ENCODE assay signal across 21 cellular contexts in the genomic region with DNA sequence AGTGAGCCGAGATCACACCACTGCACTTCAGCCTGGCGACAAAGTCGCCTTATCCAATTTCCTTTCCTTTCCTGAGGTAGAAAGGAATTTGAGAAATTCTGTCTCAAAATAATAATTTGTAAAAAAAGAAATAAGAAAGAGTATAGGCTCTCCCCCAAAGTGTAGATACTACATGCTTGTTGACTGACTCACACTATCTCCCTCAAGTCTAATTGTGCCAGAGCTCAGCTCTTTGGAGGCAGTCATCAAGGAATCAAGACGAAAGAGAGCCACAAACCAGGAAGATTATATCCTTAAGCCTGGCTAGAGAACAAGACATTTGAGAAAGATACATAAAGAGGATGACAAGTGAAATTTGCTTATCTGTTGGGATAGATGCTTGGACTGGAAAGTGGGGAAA. TPM values are rescaled to one million over a fixed set of nuclear protein-coding genes. Genes with fewer than 3 reads are reported as not detected.
DNase-seq lines count a peak whose midpoint lies in the region; ATAC-seq, FAIRE-seq and TF ChIP-seq lines count a peak whose summit lies in the region.
"Had no signal": no experiment of that assay in that cellular context is flagged by ENCODE, and none has a peak within 500 bp of the region (broad histone marks: within the 10 kb centered on the region; RNA-seq: fewer than 3 reads in every experiment).

No MANE protein-coding gene starts in this region.

- H3K9me3 Mint-ChIP-seq in astrocyte (ENCODE audit: unreplicated experiment): no peaks in the 10 kb centered on the region
- no peaks in the 10 kb centered on the region for H3K9me3 Mint-ChIP-seq in activated T-cell treated with anti-CD3 and anti-CD28 coated beads, Interleukin-2, amount 50 U/mL, for 4 hours
- H3K9me3 Mint-ChIP-seq: CD8-positive, alpha-beta T cell had no signal

- H2AFZ ChIP-seq in astrocyte (ENCODE audit: low read depth, low read length): no peak overlapping the region
- H2AFZ ChIP-seq: PC-9 had no signal

- H3K79me2 ChIP-seq in astrocyte (ENCODE audit: insufficient read depth, low read length): peaks cover 10% of the 10 kb centered on the region

- peaks cover 10% of the 10 kb centered on the region for H3K4me1 ChIP-seq in astrocyte (ENCODE audit: insufficient read depth, low read length)

- peaks cover 3% of the 10 kb centered on the region for H3K27me3 Mint-ChIP-seq in astrocyte (ENCODE audit: low read depth, unreplicated experiment)
- peaks cover 3% of the 10 kb centered on the region for H3K27me3 Mint-ChIP-seq in activated T-cell treated with anti-CD3 and anti-CD28 coated beads, Interleukin-2, amount 50 U/mL, for 4 hours (ENCODE audit: low read depth)

- no peak overlapping the region for H3K4me3 Mint-ChIP-seq in astrocyte (ENCODE audit: unreplicated experiment)
- H3K4me3 Mint-ChIP-seq in activated T-cell treated with anti-CD3 and anti-CD28 coated beads, Interleukin-2, amount 50 U/mL, for 4 hours: no peak overlapping the region
- H3K4me3 Mint-ChIP-seq: CD8-positive, alpha-beta T cell had no signal

- H3K36me3 ChIP-seq in astrocyte (ENCODE audit: insufficient read depth, low read length): no peaks in the 10 kb centered on the region
- H3K36me3 ChIP-seq: BLaER1 treated with 17β-estradiol and CSF1 and Interleukin-3, amounts not matched to agents 10 nM and 100 nM had no signal

- TF ChIP-seq CTCF in astrocyte (IDR thresholded peaks at IDR 0.05; ENCODE audit: insufficient read depth, low read depth, low read length) (no peak), D721Med (IDR thresholded peaks at IDR 0.05; ENCODE audit: insufficient read depth, missing control alignments) (no peak)

- H3K4me3 ChIP-seq in astrocyte (ENCODE audit: insufficient read depth, low read depth, low read length): no peak overlapping the region
- H3K4me3 ChIP-seq: BLaER1 treated with 17β-estradiol and CSF1 and Interleukin-3, amounts not matched to agents 10 nM and 100 nM; PC-9 had no signal

- H4K20me1 ChIP-seq in astrocyte (ENCODE audit: insufficient read depth, low read length): no peaks in the 10 kb centered on the region
- H4K20me1 ChIP-seq: BLaER1 treated with 17β-estradiol and CSF1 and Interleukin-3, amounts not matched to agents 10 nM and 100 nM had no signal

- H3K9ac ChIP-seq in astrocyte (ENCODE audit: low read length): no peak overlapping the region
- H3K9ac ChIP-seq: BLaER1 treated with 17β-estradiol and CSF1 and Interleukin-3, amounts not matched to agents 10 nM and 100 nM had no signal

- no peak for ATAC-seq in activated T-cell treated with anti-CD3 and anti-CD28 coated beads, Interleukin-2, amount 50 U/mL, for 4 hours
- ATAC-seq in GM21528 (IDR thresholded peaks at IDR 0.05; ENCODE audit: low FRiP score, unreplicated experiment): no peak
- ATAC-seq: CD8-positive, alpha-beta T cell had no signal

- H3K36me3 Mint-ChIP-seq in astrocyte (ENCODE audit: low read depth, unreplicated experiment): peaks cover 2% of the 10 kb centered on the region
- H3K36me3 Mint-ChIP-seq in activated T-cell treated with anti-CD3 and anti-CD28 coated beads, Interleukin-2, amount 50 U/mL, for 4 hours (ENCODE audit: insufficient read depth): no peaks in the 10 kb centered on the region
- H3K36me3 Mint-ChIP-seq: CD8-positive, alpha-beta T cell had no signal

- H3K27ac Mint-ChIP-seq in astrocyte (ENCODE audit: unreplicated experiment): no peak overlapping the region
- H3K27ac Mint-ChIP-seq: CD8-positive, alpha-beta T cell had no signal

- FAIRE-seq in astrocyte (lab: Jason Lieb, UNC) (no peak), D721Med (lab: Jason Lieb, UNC) (no peak)
- FAIRE-seq: A204.1 had no signal

- H3K27me3 ChIP-seq in astrocyte (ENCODE audit: insufficient read depth, low read length): no peaks in the 10 kb centered on the region
- H3K27me3 ChIP-seq: BLaER1 treated with 17β-estradiol and CSF1 and Interleukin-3, amounts not matched to agents 10 nM and 100 nM had no signal

- no peaks in the 10 kb centered on the region for H3K9me3 ChIP-seq in astrocyte (ENCODE audit: insufficient read depth, low read depth, low read length)
- H3K9me3 ChIP-seq: BLaER1 treated with 17β-estradiol and CSF1 and Interleukin-3, amounts not matched to agents 10 nM and 100 nM had no signal

- peaks cover 8% of the 10 kb centered on the region for H3K4me1 Mint-ChIP-seq in astrocyte (ENCODE audit: low read depth, unreplicated experiment)
- H3K4me1 Mint-ChIP-seq in activated T-cell treated with anti-CD3 and anti-CD28 coated beads, Interleukin-2, amount 50 U/mL, for 4 hours (ENCODE audit: low read depth): peaks cover 14% of the 10 kb centered on the region

- no peak overlapping the region for H3K27ac ChIP-seq in astrocyte (ENCODE audit: low read depth, low read length)
- H3K27ac ChIP-seq: BLaER1 treated with 17β-estradiol and CSF1 and Interleukin-3, amounts not matched to agents 10 nM and 100 nM; PC-9; RWPE1 had no signal

- DNase-seq in EH (ENCODE audit: low read depth): peak; percentile 85
- DNase-seq in HT1080 (ENCODE audit: low read depth): peak; percentile 30
- DNase-seq in astrocyte (ENCODE audit: low read depth): peak; percentile 29
- DNase-seq in iris pigment epithelial cell (ENCODE audit: low read depth): peak; percentile 55
- DNase-seq in amygdala (lab: John Stamatoyannopoulos, UW): no peak
- no peak for DNase-seq in activated T-cell treated with anti-CD3 and anti-CD28 coated beads, Interleukin-2, amount 50 U/mL, for 4 hours
- DNase-seq in D721Med (ENCODE audit: insufficient read length, low spot score): no peak
- DNase-seq: Calu3; CD8-positive, alpha-beta T cell; DMS53; H7; NCI-H1105 treated with DMSO at 0.1 percent for 48 hours; NCI-H1694; NCI-H2107; NCI-H524; PC-9; SIG-M5 had no signal

- no peak overlapping the region for H3K4me2 ChIP-seq in astrocyte (ENCODE audit: low read length)
- H3K4me2 ChIP-seq: BLaER1 treated with 17β-estradiol and CSF1 and Interleukin-3, amounts not matched to agents 10 nM and 100 nM; PC-9 had no signal

RNA-seq across cellular contexts. Expression of gene FKBPL, which starts 3.7 kb away (rescaled TPM):
- total RNA-seq in HT1080 (2014; rRNA removed; shearing (Covaris generic)): 10.4 and 10.5 TPM in 2 replicates
- 4.5 and 6.0 TPM in 2 replicates for polyA plus RNA-seq in HT1080 (2015; cell fraction: cytosol; rRNA removed)
- 3.8 and 5.6 TPM in 2 replicates for polyA plus RNA-seq in HT1080 (2015; cell fraction: nucleus; rRNA removed)
- total RNA-seq in astrocyte: 5.2 TPM in 2 replicates
- total RNA-seq in activated T-cell treated with anti-CD3 and anti-CD28 coated beads, Interleukin-2, amount 50 U/mL, for 4 hours: 1 to 10 TPM; 3.2 to 6.6 (median 4.9) TPM

RNA-seq across cellular contexts. Expression of gene ATF6B, which starts 5.7 kb away (rescaled TPM):
- total RNA-seq in HT1080 (2014; rRNA removed; shearing (Covaris generic)): 19.5 and 22.6 TPM in 2 replicates
- polyA plus RNA-seq in HT1080 (2015; cell fraction: cytosol; rRNA removed): 63.5 and 66.3 TPM in 2 replicates
- polyA plus RNA-seq in HT1080 (2015; cell fraction: nucleus; rRNA removed): 220 and 258 TPM in 2 replicates
- 68.7 and 70.1 TPM in 2 replicates for total RNA-seq in astrocyte
- 10 to 100 TPM; 65.2 to 75.2 (median 67.2) TPM for total RNA-seq in activated T-cell treated with anti-CD3 and anti-CD28 coated beads, Interleukin-2, amount 50 U/mL, for 4 hours

RNA-seq across cellular contexts. Expression of gene PRRT1, which starts 18.0 kb away (rescaled TPM):
- 0.37 TPM in 1 of 2 replicates, not detected in the other for total RNA-seq in HT1080 (2014; rRNA removed; shearing (Covaris generic))
- polyA plus RNA-seq in HT1080 (2015; cell fraction: cytosol; rRNA removed): 0.23 and 0.85 TPM in 2 replicates
- polyA plus RNA-seq in HT1080 (2015; cell fraction: nucleus; rRNA removed): 1.5 and 2.1 TPM in 2 replicates
- total RNA-seq in astrocyte: 0.45 and 0.67 TPM in 2 replicates
- under 1 TPM; 0.37 to 0.51 (median 0.38) TPM for total RNA-seq in activated T-cell treated with anti-CD3 and anti-CD28 coated beads, Interleukin-2, amount 50 U/mL, for 4 hours

RNA-seq across cellular contexts. Expression of gene PPT2, which starts 20.2 kb away (rescaled TPM):
- 20.4 and 90.2 TPM in 2 replicates for total RNA-seq in HT1080 (2014; rRNA removed; shearing (Covaris generic))
- polyA plus RNA-seq in HT1080 (2015; cell fraction: cytosol; rRNA removed): 16.8 and 20.1 TPM in 2 replicates
- 31.0 and 34.0 TPM in 2 replicates for polyA plus RNA-seq in HT1080 (2015; cell fraction: nucleus; rRNA removed)
- 25.6 and 33.0 TPM in 2 replicates for total RNA-seq in astrocyte
- total RNA-seq in activated T-cell treated with anti-CD3 and anti-CD28 coated beads, Interleukin-2, amount 50 U/mL, for 4 hours: 10 to 100 TPM; 18.7 to 27.0 (median 20.2) TPM

RNA-seq across cellular contexts. Expression of gene TNXB, which starts 24.6 kb away (rescaled TPM):
- 0.10 and 0.37 TPM in 2 replicates for total RNA-seq in HT1080 (2014; rRNA removed; shearing (Covaris generic))
- polyA plus RNA-seq in HT1080 (2015; cell fraction: cytosol; rRNA removed): 0.02 and 0.08 TPM in 2 replicates
- 0.76 and 0.87 TPM in 2 replicates for polyA plus RNA-seq in HT1080 (2015; cell fraction: nucleus; rRNA removed)
- 1.8 and 2.3 TPM in 2 replicates for total RNA-seq in astrocyte
- 1 to 10 TPM; 1.1 to 1.9 (median 1.6) TPM for total RNA-seq in activated T-cell treated with anti-CD3 and anti-CD28 coated beads, Interleukin-2, amount 50 U/mL, for 4 hours

Comparison
In these comparisons a context has a peak if more than half of its experiments do, and no peak if none do; other contexts are left out.
1. DNase-seq: peak in EH (single experiment), HT1080 (single experiment), astrocyte (single experiment) and iris pigment epithelial cell (single experiment); none in amygdala (0 of 56), activated T-cell treated with anti-CD3 and anti-CD28 coated beads, Interleukin-2, amount 50 U/mL, for 4 hours (single experiment) and D721Med (single experiment).